Comparison of ENCODE assay signal across 8 cellular contexts in the genomic region with DNA sequence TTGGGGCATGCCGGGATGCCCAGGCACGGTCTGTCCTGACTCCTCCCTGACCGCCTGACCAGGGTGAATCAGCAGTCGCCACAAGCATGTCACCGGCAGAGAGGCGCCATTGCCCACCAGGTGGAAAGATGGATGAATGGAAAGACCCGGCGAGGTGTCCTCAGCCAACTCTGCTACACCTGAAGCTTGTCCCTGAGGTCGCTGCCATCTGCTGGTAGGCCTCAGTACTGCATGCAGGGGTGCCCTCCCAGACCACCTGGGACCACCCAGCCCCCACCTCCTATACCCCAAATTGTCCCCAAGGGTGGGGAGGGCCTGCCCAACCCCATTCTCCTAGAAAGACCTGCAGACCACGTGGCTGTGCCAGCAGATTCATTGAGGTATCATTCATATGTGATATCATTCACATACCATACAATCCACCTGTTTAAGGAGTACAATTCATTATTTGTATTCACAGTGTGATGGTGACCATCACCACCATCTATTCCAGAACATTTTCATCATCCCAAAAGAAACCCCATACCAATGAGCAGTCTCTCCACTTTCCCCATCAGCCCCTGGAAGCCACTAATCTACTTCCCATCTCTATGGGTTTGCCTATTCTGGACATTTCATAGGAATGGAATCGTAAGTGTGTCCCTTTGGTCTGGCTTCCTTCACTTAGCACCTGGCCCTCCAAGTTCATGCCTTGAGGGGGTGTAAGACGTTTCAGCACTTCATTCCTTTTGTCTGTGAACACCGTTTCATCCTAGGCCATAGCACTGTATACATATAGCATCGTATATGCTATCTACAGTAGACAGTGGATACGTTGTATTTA. TPM values are rescaled to one million over a fixed set of nuclear protein-coding genes. Genes with fewer than 3 reads are reported as not detected.
DNase-seq lines count a peak whose midpoint lies in the region; ATAC-seq and TF ChIP-seq lines count a peak whose summit lies in the region.

No MANE protein-coding gene starts in this region.

- H3K9me3 Mint-ChIP-seq in CD14-positive monocyte: peaks cover 2 to 7% (median 3%) of the 10 kb centered on the region in 7 donors

- DNase-seq in CD14-positive monocyte (ENCODE audit: low spot score) (no peak), HuH-7 (ENCODE audit: low spot score) (peak; percentile 90), iPS-NIHi7 (ENCODE audit: extremely low spot score) (peak; percentile 91)
- DNase-seq in activated T-cell treated with anti-CD3 and anti-CD28 coated beads, Interleukin-2, amount 50 U/mL, for 48 hours: peak; percentile 57 to 60
- peak; percentile 2 for DNase-seq in stimulated activated naive CD4-positive, alpha-beta T cell treated with Interleukin-2 at 50 U/mL for 16 hours (lab: John Stamatoyannopoulos, UW)

- TF ChIP-seq POLR2A in GM18505 (IDR thresholded peaks at IDR 0.05; ENCODE audit: borderline replicate concordance, extremely low read depth, insufficient read depth, insufficient read length): no peak

- TF ChIP-seq CTCF in CD14-positive monocyte (IDR thresholded peaks at IDR 0.05): peak; percentile 73

- H3K4me3 Mint-ChIP-seq in CD14-positive monocyte: no peak overlapping the region

- H3K4me1 Mint-ChIP-seq in CD14-positive monocyte: no peaks in the 10 kb centered on the region

- H3K27ac Mint-ChIP-seq in CD14-positive monocyte: no peak overlapping the region

- peaks cover 2 to 3% (median 2%) of the 10 kb centered on the region in 3 donors for H3K27me3 Mint-ChIP-seq in CD14-positive monocyte (ENCODE audit: low read depth in 3 of 3)

- no peak for ATAC-seq in GM21576 (IDR thresholded peaks at IDR 0.05; ENCODE audit: unreplicated experiment)
- no peak for ATAC-seq in GM18505 (IDR thresholded peaks at IDR 0.05; ENCODE audit: unreplicated experiment)
- no peak for ATAC-seq in GM18502 (IDR thresholded peaks at IDR 0.05; ENCODE audit: poor library complexity, unreplicated experiment)

- intact Hi-C loops in CD14-positive monocyte (cut with micrococcal nuclease): loop anchor here in 1 of 2 donors (10.0 kb wide), 1 partner anchor 57 kb away; no protein-coding TSS in a partner anchor

- H3K36me3 Mint-ChIP-seq in CD14-positive monocyte: no peaks in the 10 kb centered on the region

RNA-seq across cellular contexts. Expression of gene FGF3, which starts 17.5 kb away (rescaled TPM):
- not detected for polyA plus RNA-seq in CD14-positive monocyte

RNA-seq across cellular contexts. Expression of gene FGF4, which starts 26.6 kb away (rescaled TPM):
- polyA plus RNA-seq in CD14-positive monocyte: not detected
